ENCODE assay signal across 8 cellular contexts in genomic region chr1:29237906-29238600, GRCh38. TPM values are rescaled to one million over a fixed set of nuclear protein-coding genes. Genes with fewer than 3 reads are reported as not detected.
A peak's percentile ranks its signal among the peaks of the same experiment; 100 is the strongest.
DNase-seq lines count a peak whose midpoint lies in the region; ATAC-seq and TF ChIP-seq lines count a peak whose summit lies in the region.

No MANE protein-coding gene starts in this region.

- CTCF ChIA-PET in AG04450 (lab: Charles Lee) (interaction anchor here (1.4 kb wide), 1 partner anchor 847 kb away, joined by 3 read pairs; no protein-coding TSS in a partner anchor), HEK293 (lab: Yijun Ruan, JAX) (interaction anchor here (0.6 kb wide), 1 partner anchor 1031 kb away, joined by 3 read pairs; no protein-coding TSS in a partner anchor)

- peak overlapping the region; percentile 84 for H3K9ac ChIP-seq in adipocyte (ENCODE audit: low read length)

- DNase-seq in AG04450 (ENCODE audit: low read depth, low spot score) (no peak), adipocyte (ENCODE audit: low read depth) (peak; percentile 68), skeletal muscle cell (ENCODE audit: low read depth) (no peak), HCEC 1CT (no peak), NCI-H1694 treated with DMSO at 0.1 percent for 48 hours (lab: John Stamatoyannopoulos, UW) (no peak)

- H3K27ac ChIP-seq in AG04450 (ENCODE audit: low read depth, low read length) (no peak overlapping the region), HEK293 (ENCODE audit: extremely low read depth, low read depth, low read length) (peak overlapping the region; percentile 9; the same call in 1 of the 2 replicates)

- TF ChIP-seq CTCF in AG04450 (IDR thresholded peaks at IDR 0.05; ENCODE audit: low read depth, low read length) = no peak
- no peak; the same call in 1 of the 2 replicates for TF ChIP-seq CTCF in HEK293 (tag by site-specific recombination; IDR thresholded peaks at IDR 0.05)

- H3K9me3 ChIP-seq in AG04450 (ENCODE audit: control insufficient read depth, insufficient read depth, low read length) (no peaks in the 10 kb centered on the region), HEK293 (ENCODE audit: control insufficient read depth, insufficient read depth, low read depth, low read length) (no peaks in the 10 kb centered on the region), adipocyte (ENCODE audit: control insufficient read depth, low read length) (no peaks in the 10 kb centered on the region)

- H3K4me1 ChIP-seq in HEK293 (ENCODE audit: control insufficient read depth, insufficient read depth, low read length) (peaks cover 4% of the 10 kb centered on the region; the same call in 1 of the 2 replicates), adipocyte (ENCODE audit: control insufficient read depth, insufficient read depth, low read length) (peaks cover 27% of the 10 kb centered on the region)

- H3K27me3 ChIP-seq in AG04450 (ENCODE audit: control insufficient read depth, insufficient read depth, low read length) (peaks cover 11% of the 10 kb centered on the region), adipocyte (replicated peaks; ENCODE audit: control insufficient read depth, insufficient read depth, low read length) (no peaks in the 10 kb centered on the region)

- H3K36me3 ChIP-seq in HEK293 (ENCODE audit: control insufficient read depth in 2 of 2, insufficient read depth in 1 of 2, low read length in 2 of 2) (no peaks in the 10 kb centered on the region), adipocyte (ENCODE audit: control insufficient read depth, insufficient read depth, low read length, severe bottlenecking) (no peaks in the 10 kb centered on the region)

- POLR2A ChIA-PET in AG04450 (lab: Yijun Ruan, JAX) = no interaction called here
- POLR2A ChIA-PET in HEK293 (lab: Yijun Ruan, JAX) = no interaction called here

- H3K4me3 ChIP-seq in AG04450 (ENCODE audit: low read depth, low read length) = peak overlapping the region; percentile 52
- H3K4me3 ChIP-seq in HEK293 (ENCODE audit: low read depth, low read length) = peak overlapping the region; percentile 82
- peak overlapping the region; percentile 80 for H3K4me3 ChIP-seq in adipocyte (ENCODE audit: low read length)
- peak overlapping the region; percentile 53 for H3K4me3 ChIP-seq in iPS-11a (ENCODE audit: low read depth, low read length)
- H3K4me3 ChIP-seq in skeletal muscle cell (ENCODE audit: low read depth, low read length) = peak overlapping the region; percentile 57

- ATAC-seq in GM21423 (IDR thresholded peaks at IDR 0.05; ENCODE audit: unreplicated experiment) = no peak

TF ChIP-seq in HEK293, 187 proteins besides CTCF, POLR2A, EP300 and RAD21 (continues in another document):
- TF ChIP-seq TCF7L2 (IDR thresholded peaks at IDR 0.05; ENCODE audit: borderline replicate concordance, low read depth, low read length) (no peak), ZNF18 (tag by site-specific recombination; IDR thresholded peaks at IDR 0.05) (peak; percentile 79), ZNF501 (tag by site-specific recombination; IDR thresholded peaks at IDR 0.05) (no peak), ZNF223 (tag by site-specific recombination; IDR thresholded peaks at IDR 0.05) (no peak), BCL6B (tag by site-specific recombination; IDR thresholded peaks at IDR 0.05) (no peak), SETDB1 (IDR thresholded peaks at IDR 0.05; ENCODE audit: insufficient read length, low read length) (no peak), ZNF140 (tag by site-specific recombination; IDR thresholded peaks at IDR 0.05) (no peak), OSR2 (tag by site-specific recombination; IDR thresholded peaks at IDR 0.05) (no peak), ZNF488 (tag by site-specific recombination; IDR thresholded peaks at IDR 0.05) (no peak), ZBTB48 (tag by site-specific recombination; IDR thresholded peaks at IDR 0.05) (0 out of 2 replicates have a peak, but pooled peaks have one; percentile 17), ZFP37 (tag by site-specific recombination; IDR thresholded peaks at IDR 0.05) (no peak), SP3 (tag by site-specific recombination; IDR thresholded peaks at IDR 0.05) (no peak), ZNF558 (tag by site-specific recombination; IDR thresholded peaks at IDR 0.05) (no peak), ZNF792 (tag by site-specific recombination; IDR thresholded peaks at IDR 0.05) (no peak), GLIS1 (tag by site-specific recombination; IDR thresholded peaks at IDR 0.05) (no peak), ZNF768 (tag by site-specific recombination; IDR thresholded peaks at IDR 0.05) (no peak), ZNF692 (tag by site-specific recombination; IDR thresholded peaks at IDR 0.05) (no peak), ZNF600 (tag by site-specific recombination; IDR thresholded peaks at IDR 0.05) (peak; percentile 79), ZNF174 (tag by site-specific recombination; IDR thresholded peaks at IDR 0.05) (no peak), IKZF3 (tag by site-specific recombination; IDR thresholded peaks at IDR 0.05) (peak; percentile 27; the same call in 1 of the 2 replicates)
- TF ChIP-seq, protein P1, sequence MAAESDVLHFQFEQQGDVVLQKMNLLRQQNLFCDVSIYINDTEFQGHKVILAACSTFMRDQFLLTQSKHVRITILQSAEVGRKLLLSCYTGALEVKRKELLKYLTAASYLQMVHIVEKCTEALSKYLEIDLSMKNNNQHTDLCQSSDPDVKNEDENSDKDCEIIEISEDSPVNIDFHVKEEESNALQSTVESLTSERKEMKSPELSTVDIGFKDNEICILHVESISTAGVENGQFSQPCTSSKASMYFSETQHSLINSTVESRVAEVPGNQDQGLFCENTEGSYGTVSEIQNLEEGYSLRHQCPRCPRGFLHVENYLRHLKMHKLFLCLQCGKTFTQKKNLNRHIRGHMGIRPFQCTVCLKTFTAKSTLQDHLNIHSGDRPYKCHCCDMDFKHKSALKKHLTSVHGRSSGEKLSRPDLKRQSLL (tag by site-specific recombination; IDR thresholded peaks at IDR 0.05) = peak; percentile 29
- TF ChIP-seq, protein P2, sequence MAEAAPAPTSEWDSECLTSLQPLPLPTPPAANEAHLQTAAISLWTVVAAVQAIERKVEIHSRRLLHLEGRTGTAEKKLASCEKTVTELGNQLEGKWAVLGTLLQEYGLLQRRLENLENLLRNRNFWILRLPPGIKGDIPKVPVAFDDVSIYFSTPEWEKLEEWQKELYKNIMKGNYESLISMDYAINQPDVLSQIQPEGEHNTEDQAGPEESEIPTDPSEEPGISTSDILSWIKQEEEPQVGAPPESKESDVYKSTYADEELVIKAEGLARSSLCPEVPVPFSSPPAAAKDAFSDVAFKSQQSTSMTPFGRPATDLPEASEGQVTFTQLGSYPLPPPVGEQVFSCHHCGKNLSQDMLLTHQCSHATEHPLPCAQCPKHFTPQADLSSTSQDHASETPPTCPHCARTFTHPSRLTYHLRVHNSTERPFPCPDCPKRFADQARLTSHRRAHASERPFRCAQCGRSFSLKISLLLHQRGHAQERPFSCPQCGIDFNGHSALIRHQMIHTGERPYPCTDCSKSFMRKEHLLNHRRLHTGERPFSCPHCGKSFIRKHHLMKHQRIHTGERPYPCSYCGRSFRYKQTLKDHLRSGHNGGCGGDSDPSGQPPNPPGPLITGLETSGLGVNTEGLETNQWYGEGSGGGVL (tag by site-specific recombination; IDR thresholded peaks at IDR 0.05) = no peak

RNA-seq across cellular contexts. Expression of gene PTPRU, which starts 1.7 kb away (rescaled TPM):
- 7.8 and 9.7 TPM in 2 replicates for polyA plus RNA-seq in AG04450 (2011; rRNA removed)
- 18.5 and 23.1 TPM in 2 replicates for polyA minus RNA-seq in AG04450 (2011; rRNA and poly(A)+ RNA removed)

RNA-seq across cellular contexts. Expression of gene MECR, which starts 7.3 kb away (rescaled TPM):
- 18.2 and 23.4 TPM in 2 replicates for polyA plus RNA-seq in AG04450 (2011; rRNA removed)
- 27.4 and 35.4 TPM in 2 replicates for polyA minus RNA-seq in AG04450 (2011; rRNA and poly(A)+ RNA removed)

RNA-seq across cellular contexts. Expression of gene SRSF4, which starts 56.4 kb away (rescaled TPM):
- 39.7 and 45.6 TPM in 2 replicates for polyA plus RNA-seq in AG04450 (2011; rRNA removed)
- polyA minus RNA-seq in AG04450 (2011; rRNA and poly(A)+ RNA removed) = 31.5 and 36.5 TPM in 2 replicates
